In the genomic region with DNA sequence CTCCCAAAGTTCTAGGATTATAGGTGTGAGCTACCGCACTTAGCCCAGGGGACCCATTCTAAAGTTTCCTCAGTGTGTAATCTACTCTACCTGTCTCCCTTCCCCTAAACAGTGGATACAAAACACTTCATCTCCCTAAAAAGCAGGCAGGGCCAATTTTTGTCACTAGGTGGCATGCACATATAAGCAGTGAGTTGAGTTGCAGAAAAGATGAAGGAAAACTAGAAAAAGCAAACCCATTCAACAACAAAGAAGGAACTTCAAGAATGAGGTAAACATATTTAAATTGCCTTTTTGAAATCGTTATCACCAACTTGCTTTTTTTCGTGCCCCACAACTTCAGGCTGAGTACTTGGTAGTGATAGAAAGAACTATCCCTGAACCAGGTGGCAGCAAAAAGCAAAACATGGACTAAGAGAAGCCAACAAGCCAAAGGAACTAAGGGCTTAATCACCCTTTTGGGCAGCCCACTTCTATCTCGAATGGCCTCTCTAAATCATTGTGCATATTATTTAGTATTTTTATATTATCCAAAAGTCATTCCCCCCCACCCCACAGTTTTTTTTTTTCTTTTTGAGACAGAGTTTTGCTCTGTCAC, we compare ENCODE assay signal across 8 cellular contexts.
A peak's percentile ranks its signal among the peaks of the same experiment; 100 is the strongest.
DNase-seq lines count a peak whose midpoint lies in the region; ATAC-seq lines count a peak whose summit lies in the region.

No MANE protein-coding gene starts in this region.

- H3K9me3 ChIP-seq in ES-I3 (ENCODE audit: control insufficient read depth, insufficient read depth, low read length) = no peaks in the 10 kb centered on the region

- H3K36me3 ChIP-seq in ACC112 (ENCODE audit: insufficient read depth, low read length) (no peaks in the 10 kb centered on the region), ES-I3 (ENCODE audit: insufficient read depth, low read length) (no peaks in the 10 kb centered on the region)

- H2AFZ ChIP-seq in ACC112 (ENCODE audit: low read length, unreplicated experiment) = peak overlapping the region; percentile 31

- peak; percentile 29 for DNase-seq in NCI-H82 treated with DMSO at 0.1 percent for 48 hours (lab: John Stamatoyannopoulos, UW; ENCODE audit: unreplicated experiment)
- peak; percentile 36 for DNase-seq in amniotic stem cell (lab: John Stamatoyannopoulos, UW)
- DNase-seq in iPS-NIHi11 (ENCODE audit: low spot score) = peak; percentile 51
- peak; percentile 18 for DNase-seq in stimulated activated CD4-positive, alpha-beta T cell treated with anti-CD3 and anti-CD28 coated beads, Interleukin-4, amount 100 ng/mL, for 24 hours
- no peak for DNase-seq in NCI-H1048 (lab: John Stamatoyannopoulos, UW)

- 0 out of 2 replicates have a peak overlapping the region, but pooled peaks have one; percentile 4 for H3K9ac ChIP-seq in ES-I3 (ENCODE audit: low read depth, low read length)

- peak; percentile 75 for ATAC-seq in HG03460 (IDR thresholded peaks at IDR 0.05; ENCODE audit: unreplicated experiment)

- H3K4me1 ChIP-seq in ACC112 (ENCODE audit: control insufficient read depth, insufficient read depth, low read length, unreplicated experiment) (no peaks in the 10 kb centered on the region), ES-I3 (ENCODE audit: insufficient read depth, low read length) (no peaks in the 10 kb centered on the region)

- H3K79me2 ChIP-seq in ACC112 (ENCODE audit: control insufficient read depth, insufficient read depth, low read length, unreplicated experiment) = no peaks in the 10 kb centered on the region

- no peaks in the 10 kb centered on the region for H3K27me3 ChIP-seq in ACC112 (ENCODE audit: insufficient read depth, low read length)

- H3K4me3 ChIP-seq in ACC112 (ENCODE audit: low read depth, low read length) = no peak overlapping the region

- no peak overlapping the region for H3K27ac ChIP-seq in ACC112 (ENCODE audit: low read depth, low read length)
